Comparison of ENCODE assay signal across 12 cellular contexts in the genomic region with DNA sequence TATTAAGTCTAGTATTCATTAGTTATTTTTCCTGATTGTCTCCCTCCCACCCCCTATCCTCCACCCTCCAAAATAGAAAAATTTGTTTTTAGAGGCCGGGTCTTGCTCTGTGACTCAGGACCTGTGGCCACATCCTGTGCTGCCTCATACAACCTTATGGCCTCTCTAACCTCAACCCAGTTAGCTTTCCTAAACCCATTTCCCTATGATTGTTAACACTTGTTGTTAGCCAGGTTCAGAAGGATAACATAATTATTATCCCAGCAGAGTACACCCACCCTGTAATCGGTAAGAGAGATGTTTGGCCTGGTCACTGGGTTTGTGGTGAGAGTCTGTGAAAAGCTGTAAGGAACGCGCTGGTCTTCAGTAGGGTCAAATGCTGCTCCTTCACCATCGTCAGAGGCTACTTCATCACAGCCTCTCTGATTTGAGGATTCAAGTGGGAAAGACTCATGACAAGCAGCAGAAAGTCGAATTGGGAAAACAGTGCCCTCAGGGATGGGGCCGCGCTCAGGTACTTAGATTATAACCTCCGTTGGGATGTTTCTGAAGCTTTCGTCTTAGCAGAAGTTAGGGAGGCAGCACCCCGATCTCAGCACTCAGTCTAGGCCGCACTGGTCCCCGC. TPM values are rescaled to one million over a fixed set of nuclear protein-coding genes. Genes with fewer than 3 reads are reported as not detected.
DNase-seq lines count a peak whose midpoint lies in the region; ATAC-seq, FAIRE-seq and TF ChIP-seq lines count a peak whose summit lies in the region.
"Had no signal": no experiment of that assay in that cellular context is flagged by ENCODE, and none has a peak within 500 bp of the region (broad histone marks: within the 10 kb centered on the region; RNA-seq: fewer than 3 reads in every experiment).

No MANE protein-coding gene starts in this region.

- no peak overlapping the region for H2BK15ac ChIP-seq in neuronal stem cell (ENCODE audit: low read length)

- H3K23ac ChIP-seq in neuronal stem cell (ENCODE audit: low read depth, low read length, poor library complexity): no peak overlapping the region

- H4K20me1 ChIP-seq in HepG2 (ENCODE audit: insufficient read depth, low read length): peaks cover 6% of the 10 kb centered on the region; the same call in 1 of the 2 replicates

- H3K18ac ChIP-seq in neuronal stem cell (ENCODE audit: low read length): no peak overlapping the region

- TF ChIP-seq RAD21 in HepG2 (CRISPR knock-in tag; IDR thresholded peaks at IDR 0.05): no peak

- H2AFZ ChIP-seq in HepG2 (ENCODE audit: low read length) (no peak overlapping the region), neuronal stem cell (ENCODE audit: low read length) (no peak overlapping the region)

- H3K79me1 ChIP-seq in neuronal stem cell (ENCODE audit: low read depth, low read length): peaks cover 12% of the 10 kb centered on the region

- TF ChIP-seq CTCF in A673 (conservative IDR thresholded peaks at IDR 0.05; ENCODE audit: low read depth, low read length) (no peak), HepG2 (CRISPR knock-in tag; IDR thresholded peaks at IDR 0.05) (no peak)

- no peak for ATAC-seq in activated naive CD4-positive, alpha-beta T cell treated with anti-CD3 and anti-CD28 coated beads, Interleukin-2, amount 50 U/mL, for 72 hours
- ATAC-seq in HepG2: no peak
- ATAC-seq in GM19395 (IDR thresholded peaks at IDR 0.05; ENCODE audit: unreplicated experiment): no peak

- H3K9me3 ChIP-seq in A673 (ENCODE audit: low read depth, low read length, poor library complexity, severe bottlenecking) (no peaks in the 10 kb centered on the region), HepG2 (ENCODE audit: low read length) (no peaks in the 10 kb centered on the region), neuronal stem cell (replicated peaks in 1 of 2; ENCODE audit: control insufficient read depth in 2 of 2, insufficient read depth in 1 of 2, low read depth in 1 of 2, low read length in 2 of 2) (no peaks in the 10 kb centered on the region)
- H3K9me3 ChIP-seq: MG63 had no signal

- H4K8ac ChIP-seq in neuronal stem cell (ENCODE audit: low read depth, low read length): no peak overlapping the region

- H4K91ac ChIP-seq in neuronal stem cell (ENCODE audit: low read depth, low read length, poor library complexity): no peak overlapping the region

- H2BK5ac ChIP-seq in neuronal stem cell (ENCODE audit: low read length): no peak overlapping the region

- H3K36me3 ChIP-seq in A673 (ENCODE audit: insufficient read depth, low read length, poor library complexity, severe bottlenecking): no peaks in the 10 kb centered on the region
- no peaks in the 10 kb centered on the region for H3K36me3 ChIP-seq in HepG2 (replicated peaks in 1 of 2; ENCODE audit: control insufficient read depth in 1 of 2, insufficient read depth in 2 of 2, low read length in 2 of 2)
- H3K36me3 ChIP-seq in neuronal stem cell (replicated peaks in 1 of 2; ENCODE audit: control insufficient read depth in 2 of 2, insufficient read depth in 2 of 2, low read length in 2 of 2): peaks cover 0 to 5% of the 10 kb centered on the region in 2 donors

- H3K4me1 ChIP-seq in A673 (ENCODE audit: insufficient read depth, low read length, poor library complexity, severe bottlenecking) (peaks cover 14% of the 10 kb centered on the region), HepG2 (ENCODE audit: insufficient read depth, low read length) (peaks cover 48% of the 10 kb centered on the region), neuronal stem cell (ENCODE audit: control insufficient read depth in 2 of 2, insufficient read depth in 1 of 2, low read depth in 1 of 2, low read length in 2 of 2) (peaks cover 5 to 12% of the 10 kb centered on the region in 2 donors)

- TF ChIP-seq EP300 in HepG2 (IDR thresholded peaks at IDR 0.05; ENCODE audit: low read depth in 2 of 2, low read length in 2 of 2): no peak
- TF ChIP-seq EP300 in HepG2 (CRISPR knock-in tag; IDR thresholded peaks at IDR 0.05; ENCODE audit: borderline replicate concordance): no peak

- H2BK120ac ChIP-seq in neuronal stem cell (ENCODE audit: low read depth, low read length): no peak overlapping the region

- CTCF ChIA-PET in A673 (lab: Charles Lee) (no interaction called here), HepG2 (lab: Yijun Ruan, JAX; ENCODE audit: low intra/inter-chr PET ratio, low total read pairs) (no interaction called here)

- H3K27ac Mint-ChIP-seq in activated naive CD4-positive, alpha-beta T cell treated with anti-CD3 and anti-CD28 coated beads, Interleukin-2, amount 50 U/mL, for 72 hours: peak overlapping the region; percentile 49 to 82

- H3K14ac ChIP-seq in neuronal stem cell (ENCODE audit: low read length): no peak overlapping the region

- H3K9me3 Mint-ChIP-seq in activated naive CD4-positive, alpha-beta T cell treated with anti-CD3 and anti-CD28 coated beads, Interleukin-2, amount 50 U/mL, for 72 hours: no peaks in the 10 kb centered on the region

- H3K27ac ChIP-seq in A673 (ENCODE audit: low read depth, low read length, poor library complexity, severe bottlenecking) (peak overlapping the region; percentile 47), HepG2 (ENCODE audit: extremely low read length, insufficient read depth, low read length) (peak overlapping the region; percentile 98), neuronal stem cell (replicated peaks; ENCODE audit: low read length) (no peak overlapping the region)

- no peak for DNase-seq in A673 (ENCODE audit: low spot score)
- DNase-seq in HCEC 1CT: peak; percentile 68
- no peak for DNase-seq in activated naive CD4-positive, alpha-beta T cell treated with anti-CD3 and anti-CD28 coated beads, Interleukin-2, amount 50 U/mL, for 72 hours (ENCODE audit: low spot score in 2 of 2)
- peak; percentile 12 for DNase-seq in HepG2 (ENCODE audit: low spot score)
- DNase-seq in NCI-H345 (lab: John Stamatoyannopoulos, UW): no peak
- no peak for DNase-seq in SIG-M5 (lab: John Stamatoyannopoulos, UW)
- no peak for DNase-seq in neuronal stem cell (ENCODE audit: low spot score)
- DNase-seq: effector CD4-positive, alpha-beta T cell; MG63; stimulated activated naive CD4-positive, alpha-beta T cell treated with Interleukin-2 at 50 U/mL for 16 hours had no signal

- TF ChIP-seq POLR2A in HepG2 (IDR thresholded peaks at IDR 0.05; ENCODE audit: insufficient read depth in 1 of 2, low read depth in 2 of 2, low read length in 2 of 2): no peak

- 55% methylated on average over 13 of the region's 13 CpGs for WGBS in HepG2 (ENCODE audit: low lambda C conversion rate)
- WGBS in neuronal stem cell (ENCODE audit: extremely low coverage in 2 of 2, insufficient read length in 2 of 2, insufficient replicate concordance in 1 of 2), 2 donors: no CpG with 5 or more reads among the region's 13 CpGs

- peaks cover 50% of the 10 kb centered on the region for H3K79me2 ChIP-seq in HepG2 (ENCODE audit: insufficient read depth, low read length)

- no peaks in the 10 kb centered on the region for H3K36me3 Mint-ChIP-seq in activated naive CD4-positive, alpha-beta T cell treated with anti-CD3 and anti-CD28 coated beads, Interleukin-2, amount 50 U/mL, for 72 hours

- H3K4me3 ChIP-seq in A673 (ENCODE audit: low read depth, low read length, poor library complexity, severe bottlenecking) (no peak overlapping the region), HepG2 (replicated peaks in 1 of 3; ENCODE audit: insufficient read depth in 1 of 3, low read depth in 2 of 3, low read length in 3 of 3) (peak overlapping the region; percentile 48 to 76 (median 61)), neuronal stem cell (ENCODE audit: low read length in 2 of 2) (no peak overlapping the region)

- H2AK5ac ChIP-seq in neuronal stem cell (ENCODE audit: low read depth, low read length): no peak overlapping the region

- BruUV-seq in A673 (replicated peaks; lab: Mats Ljungman, UMichigan) (no TSS peak), HepG2 (replicated peaks; lab: Mats Ljungman, UMichigan) (TSS peak; percentile 95)

- POLR2A ChIA-PET in A673 (lab: Charles Lee; ENCODE audit: low non-redundant PET) (no interaction called here), HepG2 (lab: Yijun Ruan, JAX) (interaction anchor here (0.9 to 3.7 kb wide), 9 partner anchors 9 to 1942 kb away, joined by 3 to 47 read pairs (median 6); partner anchors contain the start of genes BRWD1, HMGN1 and LCA5L)

- H3K9ac ChIP-seq in HepG2 (ENCODE audit: insufficient read depth, low read depth, low read length) (peak overlapping the region; percentile 92), neuronal stem cell (ENCODE audit: low read depth, low read length, poor library complexity) (no peak overlapping the region)

- H3K27me3 ChIP-seq in A673 (replicated peaks; ENCODE audit: insufficient read depth, low read depth, low read length, poor library complexity): no peaks in the 10 kb centered on the region
- no peaks in the 10 kb centered on the region; a peak in 1 of 5 replicates for H3K27me3 ChIP-seq in HepG2 (ENCODE audit: control insufficient read depth in 1 of 2, insufficient read depth in 2 of 2, low read length in 2 of 2)
- no peaks in the 10 kb centered on the region for H3K27me3 ChIP-seq in neuronal stem cell (ENCODE audit: control insufficient read depth in 3 of 3, insufficient read depth in 3 of 3, low read depth in 1 of 3, low read length in 3 of 3)
- H3K27me3 ChIP-seq: MG63 had no signal

- H2BK12ac ChIP-seq in neuronal stem cell (ENCODE audit: low read length): no peak overlapping the region

- no peak overlapping the region for H3K4ac ChIP-seq in neuronal stem cell (ENCODE audit: low read length)

- H3K4me2 ChIP-seq in HepG2 (ENCODE audit: low read depth, low read length) (peak overlapping the region; percentile 78), neuronal stem cell (ENCODE audit: insufficient read depth, low read length, poor library complexity, severe bottlenecking) (no peak overlapping the region)

- intact Hi-C loops in A673 (cut with micrococcal nuclease; ENCODE audit: unreplicated experiment) (loop anchor here (5.0 kb wide), 1 partner anchor 202 kb away; the partner anchor contains the start of gene PSMG1), HepG2 (cut with micrococcal nuclease; ENCODE audit: unreplicated experiment) (loop anchor here (5.0 kb wide), 1 partner anchor 58 kb away; no protein-coding TSS in a partner anchor)

- FAIRE-seq in HepG2 (lab: Jason Lieb, UNC): no peak
- FAIRE-seq: keratinocyte had no signal

- in situ Hi-C loops in HepG2 (cut with HindIII; ENCODE audit: extremely low pct_ligation_motif_present, low pct_unique_long_range_greater_than_20kb): loop anchor here (5.0 kb wide), 1 partner anchor 37 kb away; the partner anchor contains the start of gene HMGN1

RNA-seq across cellular contexts. Expression of gene HMGN1, which starts 35.9 kb away (rescaled TPM):
- total RNA-seq in A673 (2021) (447 and 457 TPM in 2 replicates), HepG2 (2016; rRNA removed; fragmentation: Illumina TruSeq; extraction: Trizol) (286 and 355 TPM in 2 replicates)
- total RNA-seq in activated naive CD4-positive, alpha-beta T cell treated with anti-CD3 and anti-CD28 coated beads, Interleukin-2, amount 50 U/mL, for 72 hours: 100 to 1,000 TPM; 402 to 437 TPM
- total RNA-seq in HepG2 (2016; cell fraction: cytosol; rRNA removed; fragmentation: Illumina TruSeq; extraction: Trizol; ENCODE audit: low read depth): 200 and 237 TPM in 2 replicates
- 276 and 350 TPM in 2 replicates for total RNA-seq in HepG2 (2016; cell fraction: insoluble cytoplasmic fraction; rRNA removed; fragmentation: Illumina TruSeq; extraction: Trizol)
- 380 and 392 TPM in 2 replicates for total RNA-seq in HepG2 (2016; cell fraction: membrane; rRNA removed; fragmentation: Illumina TruSeq; extraction: Trizol)
- 162 and 177 TPM in 2 replicates for total RNA-seq in HepG2 (2016; cell fraction: nucleus; rRNA removed; fragmentation: Illumina TruSeq; extraction: Trizol)
- 69.2 and 104 TPM in 2 replicates for polyA plus RNA-seq in HepG2 (2011; rRNA removed)
- polyA plus RNA-seq in HepG2 (2011; cell fraction: cytosol; rRNA removed): 42.7 and 59.4 TPM in 2 replicates
- polyA plus RNA-seq in HepG2 (2011; cell fraction: nucleus; rRNA removed): 60.7 and 86.6 TPM in 2 replicates
- polyA plus RNA-seq in HepG2 (2012): 128 and 194 TPM in 2 replicates
- 295 and 368 TPM in 2 replicates for polyA plus RNA-seq in HepG2 (2016; cell fraction: cytosol; fragmentation: Illumina TruSeq; extraction: Trizol; ENCODE audit: low read depth)
- 469 and 491 TPM in 2 replicates for polyA plus RNA-seq in HepG2 (2016; cell fraction: insoluble cytoplasmic fraction; fragmentation: Illumina TruSeq; extraction: Trizol; ENCODE audit: low read depth)
- polyA plus RNA-seq in HepG2 (2016; cell fraction: membrane; fragmentation: Illumina TruSeq; extraction: Trizol; ENCODE audit: low read depth): 426 and 487 TPM in 2 replicates
- polyA plus RNA-seq in HepG2 (2016; cell fraction: nucleus; fragmentation: Illumina TruSeq; extraction: Trizol; ENCODE audit: insufficient read depth, low read depth): 344 and 363 TPM in 2 replicates
- 17.4 and 49.8 TPM in 2 replicates for polyA minus RNA-seq in HepG2 (2011; rRNA and poly(A)+ RNA removed; ENCODE audit: low replicate concordance)
- 42.5 and 49.1 TPM in 2 replicates for polyA minus RNA-seq in HepG2 (2011; cell fraction: cytosol; rRNA and poly(A)+ RNA removed)
- 49.1 and 49.8 TPM in 2 replicates for polyA minus RNA-seq in HepG2 (2011; cell fraction: nucleus; rRNA and poly(A)+ RNA removed)
- 572 TPM for polyA plus RNA-seq in neuronal stem cell (2013, experiment 1 of 2)
- polyA plus RNA-seq in neuronal stem cell (2013, experiment 2 of 2): 584 TPM

Comparison
In these comparisons a context has a peak if more than half of its experiments do, and no peak if none do; other contexts are left out.
1. DNase-seq: peak in HCEC 1CT (single experiment) and HepG2 (single experiment); none in A673 (single experiment), activated naive CD4-positive, alpha-beta T cell treated with anti-CD3 and anti-CD28 coated beads, Interleukin-2, amount 50 U/mL, for 72 hours (0 of 2), NCI-H345 (single experiment), SIG-M5 (single experiment) and neuronal stem cell (single experiment).
2. H3K4me3 ChIP-seq: peak in HepG2 (3 of 3); none in A673 (single experiment) and neuronal stem cell (0 of 2).